Comparison of ENCODE assay signal across 11 cellular contexts in genomic region chr13:114222461-114222968, GRCh38. TPM values are rescaled to one million over a fixed set of nuclear protein-coding genes. Genes with fewer than 3 reads are reported as not detected.
DNase-seq lines count a peak whose midpoint lies in the region; FAIRE-seq and TF ChIP-seq lines count a peak whose summit lies in the region.
"Had no signal": no experiment of that assay in that cellular context is flagged by ENCODE, and none has a peak within 500 bp of the region (broad histone marks: within the 10 kb centered on the region; RNA-seq: fewer than 3 reads in every experiment).

No MANE protein-coding gene starts in this region.

- peaks cover 15% of the 10 kb centered on the region for H3K4me1 Mint-ChIP-seq in osteocyte (ENCODE audit: unreplicated experiment)

- TF ChIP-seq CTCF in OCI-LY7 (conservative IDR thresholded peaks at IDR 0.05; ENCODE audit: low read length) (no peak), fibroblast of lung (conservative IDR thresholded peaks at IDR 0.05 in 1 of 2, IDR thresholded peaks at IDR 0.05 in 1 of 2; ENCODE audit: low read depth in 1 of 2, low read length in 2 of 2) (no peak), osteocyte (IDR thresholded peaks at IDR 0.05) (no peak), dorsolateral prefrontal cortex (IDR thresholded peaks at IDR 0.05 in 54 of 56, conservative IDR thresholded peaks at IDR 0.05 in 2 of 56; ENCODE audit: low read depth in 1 of 56, partially characterized antibody in 56 of 56) (no peak)

- H3K79me2 ChIP-seq in OCI-LY7 (ENCODE audit: insufficient read depth, low read depth, low read length) (no peaks in the 10 kb centered on the region), fibroblast of lung (ENCODE audit: control insufficient read depth, insufficient read depth, low read length) (no peaks in the 10 kb centered on the region)

- peaks cover 6% of the 10 kb centered on the region for H3K27me3 Mint-ChIP-seq in osteocyte (ENCODE audit: unreplicated experiment)

- no peaks in the 10 kb centered on the region for H3K9me3 ChIP-seq in OCI-LY7 (ENCODE audit: low read length)
- no peaks in the 10 kb centered on the region for H3K9me3 ChIP-seq in fibroblast of lung (ENCODE audit: control insufficient read depth, insufficient read depth, low read depth, low read length)

- H3K4me1 ChIP-seq in OCI-LY7 (ENCODE audit: insufficient read depth, low read length, poor library complexity, severe bottlenecking) = peaks cover 10% of the 10 kb centered on the region
- H3K4me1 ChIP-seq in fibroblast of lung (ENCODE audit: control insufficient read depth, extremely low read depth, insufficient read depth, low read length) = no peaks in the 10 kb centered on the region

- intact Hi-C loops in OCI-LY7 (cut with micrococcal nuclease; ENCODE audit: unreplicated experiment) (no loop called here), dorsolateral prefrontal cortex (cut with DNase I) (no loop called here)

- no peaks in the 10 kb centered on the region for H3K9me3 Mint-ChIP-seq in osteocyte (ENCODE audit: unreplicated experiment)

- FAIRE-seq in GM12891 (lab: Jason Lieb, UNC) = peak; percentile 55
- FAIRE-seq: colon had no signal

- H3K4me3 ChIP-seq in OCI-LY7 (ENCODE audit: low read depth, low read length, poor library complexity, severe bottlenecking) (no peak overlapping the region), fibroblast of lung (replicated peaks in 1 of 4; ENCODE audit: control extremely low read depth in 1 of 4, insufficient read depth in 1 of 4, low read depth in 3 of 4, low read length in 4 of 4) (no peak overlapping the region), dorsolateral prefrontal cortex (no peak overlapping the region)

- no peaks in the 10 kb centered on the region for H3K36me3 ChIP-seq in OCI-LY7 (ENCODE audit: insufficient read depth, low read length)
- H3K36me3 ChIP-seq in fibroblast of lung (ENCODE audit: control insufficient read depth, insufficient read depth, low read length) = no peaks in the 10 kb centered on the region

- CTCF ChIA-PET in OCI-LY7 (lab: Charles Lee; ENCODE audit: unreplicated experiment) = no interaction called here

- no TSS peak for BruUV-seq in OCI-LY7 (replicated peaks; lab: Mats Ljungman, UMichigan)

- peak; percentile 31 for DNase-seq in GM12891 (ENCODE audit: insufficient read length, low spot score)
- DNase-seq in OCI-LY7 (ENCODE audit: low spot score) = no peak
- peak; percentile 14 to 39 for DNase-seq in fibroblast of lung (ENCODE audit: low read depth in 2 of 2)
- no peak for DNase-seq in osteocyte (ENCODE audit: extremely low spot score, unreplicated experiment)
- no peak for DNase-seq in RKO (ENCODE audit: low spot score)
- no peak for DNase-seq in retina
- no peak for DNase-seq in dorsolateral prefrontal cortex
- DNase-seq in DMS114 treated with DMSO at 0.1 percent for 48 hours (lab: John Stamatoyannopoulos, UW; ENCODE audit: unreplicated experiment) = no peak

- H2AFZ ChIP-seq in OCI-LY7 (ENCODE audit: low read length) = no peak overlapping the region
- H2AFZ ChIP-seq in fibroblast of lung (ENCODE audit: low read length) = no peak overlapping the region

- H3K4me2 ChIP-seq in OCI-LY7 (ENCODE audit: low read length) (0 out of 2 replicates have a peak overlapping the region, but pooled peaks have one; percentile 20), fibroblast of lung (ENCODE audit: extremely low read depth, insufficient read depth, low read length) (no peak overlapping the region)

- POLR2A ChIA-PET in OCI-LY7 (lab: Charles Lee) = no interaction called here

- no peaks in the 10 kb centered on the region for H3K36me3 Mint-ChIP-seq in osteocyte (ENCODE audit: unreplicated experiment)

- TF ChIP-seq POLR2A in GM12891 (IDR thresholded peaks at IDR 0.05; ENCODE audit: low read depth, low read length) = no peak

- no peak overlapping the region for H3K4me3 Mint-ChIP-seq in osteocyte (ENCODE audit: unreplicated experiment)

- no peaks in the 10 kb centered on the region for H3K9me2 ChIP-seq in OCI-LY7 (ENCODE audit: insufficient read depth, low read length)

- H3K27ac ChIP-seq in OCI-LY7 (ENCODE audit: low read depth, low read length, poor library complexity, severe bottlenecking) (no peak overlapping the region), fibroblast of lung (ENCODE audit: insufficient read depth, low read length) (no peak overlapping the region), dorsolateral prefrontal cortex (peak overlapping the region in 2 of 59 donors; percentile 61)

- H3K27me3 ChIP-seq in fibroblast of lung (ENCODE audit: control insufficient read depth, insufficient read depth, low read length) = no peaks in the 10 kb centered on the region
- no peaks in the 10 kb centered on the region for H3K27me3 ChIP-seq in dorsolateral prefrontal cortex

- H4K20me1 ChIP-seq in OCI-LY7 (ENCODE audit: insufficient read depth, low read length) (no peaks in the 10 kb centered on the region), fibroblast of lung (ENCODE audit: control insufficient read depth, extremely low read depth, insufficient read depth, low read length) (no peaks in the 10 kb centered on the region)

- H3K9ac ChIP-seq in fibroblast of lung (ENCODE audit: insufficient read depth, low read length) = no peak overlapping the region

- H3K27ac Mint-ChIP-seq in osteocyte (ENCODE audit: unreplicated experiment) = peak overlapping the region; percentile 73

TF ChIP-seq in GM12891, 5 proteins besides CTCF, POLR2A, EP300 and RAD21:
- TF ChIP-seq SPI1 (IDR thresholded peaks at IDR 0.05; ENCODE audit: low read depth, low read length) = peak; percentile 88
- TF ChIP-seq TAF1 (IDR thresholded peaks at IDR 0.05; ENCODE audit: low read depth, low read length) = no peak

RNA-seq across cellular contexts. Expression of gene CDC16, which starts 12.2 kb away (rescaled TPM):
- 37.0 TPM for polyA plus RNA-seq in GM12891 (2012; ENCODE audit: low read depth, missing spikeins)
- total RNA-seq in OCI-LY7 (2014; rRNA removed; shearing (Covaris generic)) = 21.7 and 23.1 TPM in 2 replicates
- 48.7 and 54.8 TPM in 2 replicates for total RNA-seq in OCI-LY7 (2022)
- total RNA-seq in fibroblast of lung = 43.4 and 52.2 TPM in 2 replicates
- polyA plus RNA-seq in fibroblast of lung = 76.9 and 101 TPM in 2 replicates
- polyA plus RNA-seq in fibroblast of lung (2012) = 61.5 and 65.5 TPM in 2 replicates
- 14.1 and 53.6 TPM in 2 replicates for polyA minus RNA-seq in fibroblast of lung (ENCODE audit: low replicate concordance)
- total RNA-seq in osteocyte = 72.6 and 73.7 TPM in 2 replicates
- 10 to 100 TPM; 55.3 to 95.4 (median 72.7) TPM for total RNA-seq in dorsolateral prefrontal cortex

RNA-seq across cellular contexts. Expression of gene CFAP97D2, which starts 43.5 kb away (rescaled TPM):
- not detected for polyA plus RNA-seq in GM12891 (2012; ENCODE audit: low read depth, missing spikeins)
- total RNA-seq in OCI-LY7 (2014; rRNA removed; shearing (Covaris generic)) = not detected in 2 replicates
- total RNA-seq in OCI-LY7 (2022) (not detected in 2 replicates), fibroblast of lung (not detected in 2 replicates), osteocyte (not detected in 2 replicates), dorsolateral prefrontal cortex (1 to 10 TPM in 35 of 120 experiments, under 1 TPM in 16, not detected in 69; 0.46 to 3.7 (median 1.3) TPM)
- not detected in 2 replicates for polyA plus RNA-seq in fibroblast of lung
- not detected in 2 replicates for polyA plus RNA-seq in fibroblast of lung (2012)
- polyA minus RNA-seq in fibroblast of lung (ENCODE audit: low replicate concordance) = not detected in 2 replicates
- total RNA-seq: kidney epithelial cell, ureter had no signal

RNA-seq across cellular contexts. Expression of gene UPF3A, which starts 58.9 kb away (rescaled TPM):
- 38.1 TPM for polyA plus RNA-seq in GM12891 (2012; ENCODE audit: low read depth, missing spikeins)
- 26.2 and 27.8 TPM in 2 replicates for total RNA-seq in OCI-LY7 (2014; rRNA removed; shearing (Covaris generic))
- total RNA-seq in OCI-LY7 (2022) (55.4 and 62.8 TPM in 2 replicates), fibroblast of lung (15.9 and 27.6 TPM in 2 replicates), osteocyte (55.3 and 63.1 TPM in 2 replicates), dorsolateral prefrontal cortex (100 to 1,000 TPM in 46 of 120 experiments, 10 to 100 TPM in 74; 63.4 to 144 (median 93.5) TPM)
- polyA plus RNA-seq in fibroblast of lung = 40.5 and 41.9 TPM in 2 replicates
- 43.8 and 44.4 TPM in 2 replicates for polyA plus RNA-seq in fibroblast of lung (2012)
- 2.1 and 7.1 TPM in 2 replicates for polyA minus RNA-seq in fibroblast of lung (ENCODE audit: low replicate concordance)

Comparison
In these comparisons a context has a peak if more than half of its experiments do, and no peak if none do; other contexts are left out.
1. DNase-seq: peak in GM12891 (single experiment) and fibroblast of lung (2 of 2); none in OCI-LY7 (single experiment), osteocyte (single experiment), RKO (single experiment), retina (single experiment), dorsolateral prefrontal cortex (0 of 10) and DMS114 treated with DMSO at 0.1 percent for 48 hours (single experiment).